In the genomic region with DNA sequence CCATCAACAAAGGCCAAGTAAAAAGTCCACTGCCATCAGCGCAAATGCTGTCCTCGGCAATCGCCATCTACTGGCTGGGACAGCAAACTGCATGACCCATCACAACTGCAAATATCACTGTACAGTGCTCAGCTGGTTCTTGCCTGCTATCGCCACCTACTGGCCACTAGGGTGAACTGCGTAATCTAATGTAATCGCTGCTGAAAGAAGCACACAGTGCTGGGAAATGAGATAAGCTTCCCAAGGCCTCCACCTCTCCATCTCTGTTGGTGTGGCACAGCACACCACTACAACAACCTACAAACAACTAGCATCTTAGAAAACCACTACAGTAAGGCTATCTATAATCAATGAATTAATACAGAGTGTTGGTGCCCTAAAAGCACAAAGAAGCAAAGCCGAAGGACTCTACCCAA, we compare ENCODE assay signal across 9 cellular contexts.
DNase-seq lines count a peak whose midpoint lies in the region; ATAC-seq and TF ChIP-seq lines count a peak whose summit lies in the region.
"Had no signal": no experiment of that assay in that cellular context is flagged by ENCODE, and none has a peak within 500 bp of the region (broad histone marks: within the 10 kb centered on the region; RNA-seq: fewer than 3 reads in every experiment).

No MANE protein-coding gene starts in this region.

- POLR2A ChIA-PET in activated CD8-positive, alpha-beta T cell treated with anti-CD3 and anti-CD28 coated beads, Interleukin-2, amount 10 ng/mL, durations not matched to agents 7 days and 5 days (lab: Charles Lee), result no interaction called here

- no peak overlapping the region for H3K27ac Mint-ChIP-seq in activated CD8-positive, alpha-beta T cell treated with anti-CD3 and anti-CD28 coated beads, Interleukin-2, amount 10 ng/mL, durations not matched to agents 7 days and 5 days
- H3K27ac Mint-ChIP-seq in nephron, result no peak overlapping the region
- H3K27ac Mint-ChIP-seq: dendritic cell treated with granulocyte-macrophage colony-stimulating factor and Interleukin-4, amounts not matched to agents 40 ng/mL and 50 ng/mL, for 4 days had no signal

- no peak for TF ChIP-seq POLR2A in erythroblast (IDR thresholded peaks at IDR 0.05; ENCODE audit: low read length)

- CTCF ChIA-PET in activated CD8-positive, alpha-beta T cell treated with anti-CD3 and anti-CD28 coated beads, Interleukin-2, amount 10 ng/mL, durations not matched to agents 7 days and 5 days (lab: Charles Lee), result interaction anchor here (0.7 to 1.5 kb wide), 10 partner anchors 13 to 357 kb away, joined by 3 to 5 read pairs (median 3); a partner anchor contains a TSS

- no peak overlapping the region for H3K4me3 Mint-ChIP-seq in activated CD8-positive, alpha-beta T cell treated with anti-CD3 and anti-CD28 coated beads, Interleukin-2, amount 10 ng/mL, durations not matched to agents 7 days and 5 days
- no peak overlapping the region for H3K4me3 Mint-ChIP-seq in nephron
- H3K4me3 Mint-ChIP-seq: dendritic cell treated with granulocyte-macrophage colony-stimulating factor and Interleukin-4, amounts not matched to agents 40 ng/mL and 50 ng/mL, for 4 days had no signal

- H3K9me3 Mint-ChIP-seq in activated CD8-positive, alpha-beta T cell treated with anti-CD3 and anti-CD28 coated beads, Interleukin-2, amount 10 ng/mL, durations not matched to agents 7 days and 5 days (ENCODE audit: insufficient read depth), result no peaks in the 10 kb centered on the region
- peaks cover 3% of the 10 kb centered on the region for H3K9me3 Mint-ChIP-seq in nephron
- H3K9me3 Mint-ChIP-seq: dendritic cell treated with granulocyte-macrophage colony-stimulating factor and Interleukin-4, amounts not matched to agents 40 ng/mL and 50 ng/mL, for 4 days had no signal

- ATAC-seq in GM21367 (IDR thresholded peaks at IDR 0.05; ENCODE audit: unreplicated experiment), result peak; percentile 96
- peak; percentile 98 for ATAC-seq in HG03571 (IDR thresholded peaks at IDR 0.05; ENCODE audit: unreplicated experiment)
- ATAC-seq in activated CD8-positive, alpha-beta T cell treated with anti-CD3 and anti-CD28 coated beads, Interleukin-2, amount 10 ng/mL, durations not matched to agents 7 days and 5 days, result peak; percentile 87

- DNase-seq in DMS 273 treated with DMSO at 0.1 percent for 48 hours (lab: John Stamatoyannopoulos, UW), result peak; percentile 28
- peak; percentile 53 for DNase-seq in NCI-H748 treated with DMSO at 0.1 percent for 48 hours (lab: John Stamatoyannopoulos, UW)
- peak; percentile 70 for DNase-seq in activated CD8-positive, alpha-beta T cell treated with anti-CD3 and anti-CD28 coated beads, Interleukin-2, amount 10 ng/mL, durations not matched to agents 7 days and 5 days
- DNase-seq in erythroblast (lab: John Stamatoyannopoulos, UW), result peak; percentile 76 to 78
- peak in 33 of 49 donors; percentile 0 to 35 (median 11) for DNase-seq in substantia nigra (lab: John Stamatoyannopoulos, UW)

- TF ChIP-seq CTCF in nephron (IDR thresholded peaks at IDR 0.05; ENCODE audit: unreplicated experiment in 3 of 3), result peak; percentile 68 to 80 (median 80)

- H3K27me3 Mint-ChIP-seq in activated CD8-positive, alpha-beta T cell treated with anti-CD3 and anti-CD28 coated beads, Interleukin-2, amount 10 ng/mL, durations not matched to agents 7 days and 5 days (ENCODE audit: low read depth), result no peaks in the 10 kb centered on the region
- peaks cover 6% of the 10 kb centered on the region for H3K27me3 Mint-ChIP-seq in nephron (ENCODE audit: low read depth)
- H3K27me3 Mint-ChIP-seq: dendritic cell treated with granulocyte-macrophage colony-stimulating factor and Interleukin-4, amounts not matched to agents 40 ng/mL and 50 ng/mL, for 4 days had no signal

- no peaks in the 10 kb centered on the region for H3K36me3 Mint-ChIP-seq in activated CD8-positive, alpha-beta T cell treated with anti-CD3 and anti-CD28 coated beads, Interleukin-2, amount 10 ng/mL, durations not matched to agents 7 days and 5 days (ENCODE audit: low read depth)
- no peaks in the 10 kb centered on the region for H3K36me3 Mint-ChIP-seq in nephron (ENCODE audit: low read depth)

- H3K4me1 Mint-ChIP-seq in activated CD8-positive, alpha-beta T cell treated with anti-CD3 and anti-CD28 coated beads, Interleukin-2, amount 10 ng/mL, durations not matched to agents 7 days and 5 days (ENCODE audit: low read depth), result no peaks in the 10 kb centered on the region
- no peaks in the 10 kb centered on the region for H3K4me1 Mint-ChIP-seq in nephron

- no peak overlapping the region for H3K27ac ChIP-seq in substantia nigra (ENCODE audit: low read depth, low read length, poor library complexity, severe bottlenecking)

Comparison
In these comparisons a context has a peak if more than half of its experiments do, and no peak if none do; other contexts are left out.
1. DNase-seq: peak in every context shown above with its lines; median percentile 77 in erythroblast; 70 in activated CD8-positive, alpha-beta T cell treated with anti-CD3 and anti-CD28 coated beads, Interleukin-2, amount 10 ng/mL, durations not matched to agents 7 days and 5 days; 53 in NCI-H748 treated with DMSO at 0.1 percent for 48 hours; 28 in DMS 273 treated with DMSO at 0.1 percent for 48 hours; 11 in substantia nigra.